1 cellular context compared by ENCODE assay signal in genomic region chr10:27240891-27241639, GRCh38.
TF ChIP-seq lines count a peak whose summit lies in the region.

No MANE protein-coding gene starts in this region.

TF ChIP-seq in GM12878, 131 proteins besides CTCF, POLR2A, EP300 and RAD21 (continued from another document):
- no peak for TF ChIP-seq BCLAF1 (IDR thresholded peaks at IDR 0.05)
TF ChIP-seq in GM12878: peak in this region for 6.
